1 cellular context compared by ENCODE assay signal in genomic region chr6:153424719-153425400, GRCh38.
TF ChIP-seq lines count a peak whose summit lies in the region.

No MANE protein-coding gene starts in this region.

TF ChIP-seq in SK-N-SH, 30 proteins besides CTCF, POLR2A, EP300 and RAD21:
- TF ChIP-seq PBX3 (IDR thresholded peaks at IDR 0.05) (no peak), NRF1 (IDR thresholded peaks at IDR 0.05; ENCODE audit: low read depth, low read length) (no peak), TAF1 (IDR thresholded peaks at IDR 0.05; ENCODE audit: borderline replicate concordance, low read depth, low read length) (no peak), SIN3A (IDR thresholded peaks at IDR 0.05; ENCODE audit: borderline replicate concordance, low read depth, low read length) (no peak), RXRA (IDR thresholded peaks at IDR 0.05; ENCODE audit: borderline replicate concordance, low read depth) (no peak), SMC3 (IDR thresholded peaks at IDR 0.05; ENCODE audit: low read depth, low read length) (no peak), USF1 (IDR thresholded peaks at IDR 0.05; ENCODE audit: borderline replicate concordance, low read depth) (no peak), FOSL2 (IDR thresholded peaks at IDR 0.05; ENCODE audit: borderline replicate concordance, low read depth) (no peak), TEAD4 (IDR thresholded peaks at IDR 0.05; ENCODE audit: borderline replicate concordance, insufficient read depth) (no peak), REST (IDR thresholded peaks at IDR 0.05; ENCODE audit: low read depth, low read length) (no peak), CHD2 (IDR thresholded peaks at IDR 0.05; ENCODE audit: low read length, partially characterized antibody) (no peak), GATA2 (CRISPR knock-in tag; IDR thresholded peaks at IDR 0.05) (no peak)
